ENCODE assay signal across 28 cellular contexts in the genomic region with DNA sequence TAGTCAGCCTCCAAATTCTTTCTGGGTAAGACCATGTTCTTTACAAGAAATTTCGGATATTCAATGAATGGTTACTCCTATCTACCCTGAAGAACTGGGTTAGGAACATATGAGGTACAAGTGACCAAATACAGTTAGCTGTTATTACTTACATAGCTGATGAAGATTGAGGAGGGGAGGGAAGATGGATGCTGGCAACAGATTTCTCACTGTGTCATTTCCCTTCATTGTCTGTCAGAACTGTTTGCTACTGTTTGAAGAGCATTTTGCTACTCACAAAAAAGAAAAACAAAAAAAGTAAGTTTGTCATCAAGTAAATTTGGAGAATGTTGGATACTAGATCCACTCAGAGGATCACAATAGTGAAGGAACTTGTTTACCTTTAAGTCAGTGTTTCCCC.
"Had no signal": no experiment of that assay in that cellular context is flagged by ENCODE, and none has a peak within 500 bp of the region (broad histone marks: within the 10 kb centered on the region; RNA-seq: fewer than 3 reads in every experiment).

No MANE protein-coding gene starts in this region.

- ATAC-seq: activated naive CD8-positive, alpha-beta T cell treated with anti-CD3 and anti-CD28 coated beads, Interleukin-2, amount 50 U/mL, for 24 hours; activated T-cell treated with anti-CD3 and anti-CD28 coated beads, Interleukin-2, amount 50 U/mL, for 4 hours; left lobe of liver; natural killer cell; SK-N-SH treated with all-trans-retinoic acid at 6 μM for 48 hours; stimulated activated effector memory CD8-positive, alpha-beta T cell treated with anti-CD3 and anti-CD28 coated beads, Interleukin-12 subunit alpha, Interleukin-12 subunit beta, amount 100 ng/mL, for 72 hours; T-helper 17 cell; upper lobe of right lung had no signal

- H3K27ac Mint-ChIP-seq: activated CD4-positive, alpha-beta memory T cell treated with anti-CD3 and anti-CD28 coated beads, Interleukin-2, amount 10 ng/mL, durations not matched to agents 7 days and 5 days; activated CD4-positive, alpha-beta T cell treated with anti-CD3 and anti-CD28 coated beads, Interleukin-2, amount 10 ng/mL, durations not matched to agents 7 days and 5 days; activated naive CD4-positive, alpha-beta T cell treated with anti-CD3 and anti-CD28 coated beads, Interleukin-2, amount 50 U/mL, for 24 hours; activated naive CD8-positive, alpha-beta T cell treated with anti-CD3 and anti-CD28 coated beads, Interleukin-2, amount 50 U/mL, for 24 hours; activated T-helper 2 cell treated with anti-CD3 and anti-CD28 coated beads, Interferon-gamma antibody, Interleukin-2, Interleukin-4, amounts not matched to agents 10 μg/mL and 5 μg/mL and 100 μg/mL, durations not matched to agents 14 hours and 24 hours and 36 hours; dendritic cell treated with granulocyte-macrophage colony-stimulating factor and Interleukin-4, amounts not matched to agents 40 ng/mL and 50 ng/mL, for 4 days; natural killer cell; stimulated activated effector memory CD8-positive, alpha-beta T cell treated with anti-CD3 and anti-CD28 coated beads, Interleukin-12 subunit alpha, Interleukin-12 subunit beta, amount 100 ng/mL, for 72 hours; stimulated activated naive CD8-positive, alpha-beta T cell treated with anti-CD3 and anti-CD28 coated beads, Interleukin-15, Interleukin-2, amounts not matched to agents 100 ng/mL and 50 ng/mL, for 24 hours had no signal

- H3K36me3 Mint-ChIP-seq: activated naive CD4-positive, alpha-beta T cell treated with anti-CD3 and anti-CD28 coated beads, Interleukin-2, amount 50 U/mL, for 24 hours; natural killer cell; stimulated activated effector memory CD8-positive, alpha-beta T cell treated with anti-CD3 and anti-CD28 coated beads, Interleukin-12 subunit alpha, Interleukin-12 subunit beta, amount 100 ng/mL, for 72 hours had no signal

- H3K27me3 Mint-ChIP-seq: dendritic cell treated with granulocyte-macrophage colony-stimulating factor and Interleukin-4, amounts not matched to agents 40 ng/mL and 50 ng/mL, for 4 days had no signal

- H3K27me3 ChIP-seq: neutrophil, upper lobe of right lung had no signal

- H3K27ac ChIP-seq: neutrophil, upper lobe of right lung, WERI-Rb-1 had no signal

- H3K9me3 Mint-ChIP-seq: activated CD4-positive, alpha-beta memory T cell treated with anti-CD3 and anti-CD28 coated beads, Interleukin-2, amount 10 ng/mL, durations not matched to agents 7 days and 5 days; activated CD4-positive, alpha-beta T cell treated with anti-CD3 and anti-CD28 coated beads, Interleukin-2, amount 10 ng/mL, durations not matched to agents 7 days and 5 days; activated naive CD4-positive, alpha-beta T cell treated with anti-CD3 and anti-CD28 coated beads, Interleukin-2, amount 50 U/mL, for 24 hours; activated naive CD8-positive, alpha-beta T cell treated with anti-CD3 and anti-CD28 coated beads, Interleukin-2, amount 50 U/mL, for 24 hours; activated T-cell treated with anti-CD3 and anti-CD28 coated beads, Interleukin-2, amount 50 U/mL, for 4 hours; activated T-helper 2 cell treated with anti-CD3 and anti-CD28 coated beads, Interferon-gamma antibody, Interleukin-2, Interleukin-4, amounts not matched to agents 10 μg/mL and 5 μg/mL and 100 μg/mL, durations not matched to agents 14 hours and 24 hours and 36 hours; dendritic cell treated with granulocyte-macrophage colony-stimulating factor and Interleukin-4, amounts not matched to agents 40 ng/mL and 50 ng/mL, for 4 days; natural killer cell; stimulated activated effector memory CD8-positive, alpha-beta T cell treated with anti-CD3 and anti-CD28 coated beads, Interleukin-12 subunit alpha, Interleukin-12 subunit beta, amount 100 ng/mL, for 72 hours; stimulated activated naive CD8-positive, alpha-beta T cell treated with anti-CD3 and anti-CD28 coated beads, Interleukin-15, Interleukin-2, amounts not matched to agents 100 ng/mL and 50 ng/mL, for 24 hours had no signal

- H3K9me3 ChIP-seq: neutrophil, upper lobe of right lung had no signal

- DNase-seq: activated CD4-positive, alpha-beta memory T cell treated with anti-CD3 and anti-CD28 coated beads, Interleukin-2, amount 10 ng/mL, durations not matched to agents 7 days and 5 days; activated CD4-positive, alpha-beta T cell treated with anti-CD3 and anti-CD28 coated beads, Interleukin-2, amount 10 ng/mL, durations not matched to agents 7 days and 5 days; activated CD4-positive, CD25-positive, alpha-beta regulatory T cell treated with anti-CD3 and anti-CD28 coated beads, Interleukin-2, amount 50 U/mL, for 72 hours; activated CD8-positive, alpha-beta memory T cell treated with anti-CD3 and anti-CD28 coated beads, Interleukin-2, amount 50 U/mL, for 48 hours; activated naive CD8-positive, alpha-beta T cell treated with anti-CD3 and anti-CD28 coated beads, Interleukin-2, amount 50 U/mL, for 24 hours; activated T-cell treated with anti-CD3 and anti-CD28 coated beads, Interleukin-2, amount 50 U/mL, for 4 hours; amygdala; central memory CD4-positive, alpha-beta T cell; effector CD4-positive, alpha-beta T cell; head of caudate nucleus; midbrain; natural killer cell; stimulated activated CD4-positive, alpha-beta T cell treated with anti-CD3 and anti-CD28 coated beads, Interleukin-4, amount 100 ng/mL, for 24 hours; substantia nigra; T-helper 17 cell; T1000; upper lobe of right lung; WERI-Rb-1 had no signal

- H3K4me1 ChIP-seq: upper lobe of right lung had no signal

- H3K4me3 Mint-ChIP-seq: activated CD4-positive, alpha-beta memory T cell treated with anti-CD3 and anti-CD28 coated beads, Interleukin-2, amount 10 ng/mL, durations not matched to agents 7 days and 5 days; activated CD4-positive, alpha-beta T cell treated with anti-CD3 and anti-CD28 coated beads, Interleukin-2, amount 10 ng/mL, durations not matched to agents 7 days and 5 days; activated naive CD4-positive, alpha-beta T cell treated with anti-CD3 and anti-CD28 coated beads, Interleukin-2, amount 50 U/mL, for 24 hours; activated naive CD8-positive, alpha-beta T cell treated with anti-CD3 and anti-CD28 coated beads, Interleukin-2, amount 50 U/mL, for 24 hours; activated T-cell treated with anti-CD3 and anti-CD28 coated beads, Interleukin-2, amount 50 U/mL, for 4 hours; dendritic cell treated with granulocyte-macrophage colony-stimulating factor and Interleukin-4, amounts not matched to agents 40 ng/mL and 50 ng/mL, for 4 days; natural killer cell; stimulated activated effector memory CD8-positive, alpha-beta T cell treated with anti-CD3 and anti-CD28 coated beads, Interleukin-12 subunit alpha, Interleukin-12 subunit beta, amount 100 ng/mL, for 72 hours; stimulated activated naive CD8-positive, alpha-beta T cell treated with anti-CD3 and anti-CD28 coated beads, Interleukin-15, Interleukin-2, amounts not matched to agents 100 ng/mL and 50 ng/mL, for 24 hours; T-helper 17 cell had no signal

- H3K36me3 ChIP-seq: neutrophil, upper lobe of right lung, WERI-Rb-1 had no signal

- H3K4me3 ChIP-seq: lung, skin epidermis, upper lobe of right lung had no signal
